Comparison of ENCODE assay signal across 2 cellular contexts in genomic region chr6:157772820-157773219, GRCh38.
TF ChIP-seq lines count a peak whose summit lies in the region.

No MANE protein-coding gene starts in this region.

TF ChIP-seq in GM23338, 12 proteins besides CTCF, POLR2A, EP300 and RAD21:
- TF ChIP-seq STAT1 (IDR thresholded peaks at IDR 0.05; ENCODE audit: unreplicated experiment) (no peak), ETS1 (IDR thresholded peaks at IDR 0.05) (no peak), EZH2phosphoT487 (IDR thresholded peaks at IDR 0.05; ENCODE audit: unreplicated experiment) (no peak), ZNF114 (CRISPR knock-in tag; IDR thresholded peaks at IDR 0.05) (no peak), CREB1 (CRISPR knock-in tag; IDR thresholded peaks at IDR 0.05; ENCODE audit: low read depth) (no peak), NANOG (IDR thresholded peaks at IDR 0.05; ENCODE audit: borderline replicate concordance) (no peak), JUNB (IDR thresholded peaks at IDR 0.05; ENCODE audit: unreplicated experiment) (no peak), ZNF462 (CRISPR knock-in tag; IDR thresholded peaks at IDR 0.05) (no peak), ZNF331 (CRISPR knock-in tag; IDR thresholded peaks at IDR 0.05; ENCODE audit: low read depth) (no peak), REST (IDR thresholded peaks at IDR 0.05; ENCODE audit: unreplicated experiment) (no peak), POLR2AphosphoS5 (IDR thresholded peaks at IDR 0.05; ENCODE audit: low read depth) (no peak), EZH2 (IDR thresholded peaks at IDR 0.05; ENCODE audit: low read depth, unreplicated experiment) (no peak)

TF ChIP-seq in H1, 55 proteins besides CTCF, POLR2A, EP300 and RAD21:
- no peak for TF ChIP-seq TCF12 (IDR thresholded peaks at IDR 0.05; ENCODE audit: low read depth, low read length)
- no peak for TF ChIP-seq GABPA (IDR thresholded peaks at IDR 0.05; ENCODE audit: borderline replicate concordance, insufficient read depth, low read length)
- no peak for TF ChIP-seq TBP (IDR thresholded peaks at IDR 0.05; ENCODE audit: low read depth, low read length)
- TF ChIP-seq YY1 (IDR thresholded peaks at IDR 0.05; ENCODE audit: low read depth, low read length), result no peak
- TF ChIP-seq NRF1 (IDR thresholded peaks at IDR 0.05; ENCODE audit: low read depth, low read length), result no peak
- TF ChIP-seq POU5F1 (IDR thresholded peaks at IDR 0.05; ENCODE audit: low read depth, low read length), result no peak
- TF ChIP-seq GTF2F1 (IDR thresholded peaks at IDR 0.05; ENCODE audit: borderline replicate concordance, low read depth, low read length), result no peak
- no peak for TF ChIP-seq ATF3 (IDR thresholded peaks at IDR 0.05; ENCODE audit: insufficient read depth, low read depth, low read length)
- TF ChIP-seq CHD2 (IDR thresholded peaks at IDR 0.05; ENCODE audit: low read length), result no peak
- TF ChIP-seq USF2 (IDR thresholded peaks at IDR 0.05; ENCODE audit: low read length), result no peak
- TF ChIP-seq CBX8 (IDR thresholded peaks at IDR 0.05; ENCODE audit: borderline replicate concordance, low read depth, low read length), result no peak
- TF ChIP-seq ASH2L (IDR thresholded peaks at IDR 0.05; ENCODE audit: low read length), result no peak
- TF ChIP-seq EZH2 (IDR thresholded peaks at IDR 0.05; ENCODE audit: low read depth, low read length, severe bottlenecking), result no peak
- no peak for TF ChIP-seq NANOG (IDR thresholded peaks at IDR 0.05; ENCODE audit: insufficient read depth, low read depth, low read length, poor library complexity, severe bottlenecking)
- TF ChIP-seq BACH1 (IDR thresholded peaks at IDR 0.05; ENCODE audit: low read length), result no peak
- TF ChIP-seq SRF (IDR thresholded peaks at IDR 0.05; ENCODE audit: low read depth, low read length), result no peak
- no peak for TF ChIP-seq TAF7 (optimal IDR thresholded peaks at IDR 0.05; ENCODE audit: borderline replicate concordance, low read depth, low read length)
